In the genomic region with DNA sequence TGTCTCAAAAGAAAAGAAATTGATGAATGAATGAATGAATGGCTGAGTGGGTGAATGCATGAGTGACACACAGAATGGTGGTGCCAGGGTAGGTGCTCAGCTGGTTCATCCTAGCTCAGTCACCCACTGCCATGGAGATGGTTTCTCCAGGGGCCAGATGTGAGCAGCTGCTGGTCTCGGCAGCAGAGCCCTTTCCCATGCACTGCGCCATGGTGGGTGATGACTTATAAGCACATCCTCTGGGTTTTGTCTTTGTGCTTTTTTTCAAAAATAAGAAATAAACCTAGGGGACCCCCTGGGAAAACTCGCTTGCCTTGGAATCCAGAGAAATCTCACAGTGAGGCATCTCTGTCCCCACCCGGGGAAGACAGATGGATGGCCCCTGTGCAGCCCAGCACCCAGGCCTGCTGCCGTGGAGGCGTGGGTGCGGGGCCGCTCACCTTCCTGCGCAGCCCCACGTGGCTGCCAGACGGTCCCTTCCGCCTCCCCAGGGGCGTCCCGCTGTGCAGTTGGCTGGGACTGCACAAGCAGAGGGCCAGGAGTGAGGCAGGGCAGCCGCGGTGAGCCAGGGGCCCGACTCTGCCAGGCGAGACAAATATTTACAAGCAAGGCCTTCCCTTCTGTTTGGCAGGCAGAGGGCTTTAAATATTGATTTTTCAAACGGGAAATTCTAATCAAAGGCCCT, we compare ENCODE assay signal across 15 cellular contexts. TPM values are rescaled to one million over a fixed set of nuclear protein-coding genes. Genes with fewer than 3 reads are reported as not detected.
DNase-seq lines count a peak whose midpoint lies in the region; ATAC-seq and TF ChIP-seq lines count a peak whose summit lies in the region.
"Had no signal": no experiment of that assay in that cellular context is flagged by ENCODE, and none has a peak within 500 bp of the region (broad histone marks: within the 10 kb centered on the region; RNA-seq: fewer than 3 reads in every experiment).

No MANE protein-coding gene starts in this region.

- H3K4me1 Mint-ChIP-seq in Calu3 (ENCODE audit: low read depth, unreplicated experiment) (no peaks in the 10 kb centered on the region), T-cell (no peaks in the 10 kb centered on the region)
- H3K4me1 Mint-ChIP-seq: CD14-positive monocyte, natural killer cell had no signal

- ATAC-seq in right lobe of liver: peak; percentile 95 to 97 (median 96)
- ATAC-seq in T-cell (replicated peaks in 1 of 4): no peak
- ATAC-seq: heart left ventricle, natural killer cell had no signal

- DNase-seq in Calu3 (peak; percentile 38), H7 (peak; percentile 60), NCI-H446 (lab: John Stamatoyannopoulos, UW) (peak; percentile 80 to 94), right lobe of liver (peak; percentile 93 to 95 (median 94)), SK-N-SH (no peak), midbrain (lab: John Stamatoyannopoulos, UW) (no peak), T-cell (no peak)
- DNase-seq: activated CD8-positive, alpha-beta memory T cell treated with anti-CD3 and anti-CD28 coated beads for 24 hours; heart left ventricle; natural killer cell; NCI-H226; stimulated activated naive CD4-positive, alpha-beta T cell treated with Interleukin-2 at 50 U/mL for 16 hours had no signal

- H3K4me1 ChIP-seq in right lobe of liver (peaks cover 0 to 13% (median 7%) of the 10 kb centered on the region in 4 donors), SK-N-SH (ENCODE audit: control insufficient read depth in 1 of 2, insufficient read depth in 2 of 2, low read depth in 1 of 2, low read length in 1 of 2) (no peaks in the 10 kb centered on the region; a peak in 1 of 4 replicates)
- H3K4me1 ChIP-seq: heart left ventricle had no signal

- H3K36me3 Mint-ChIP-seq in Calu3 (ENCODE audit: insufficient read depth, unreplicated experiment) (no peaks in the 10 kb centered on the region), T-cell (no peaks in the 10 kb centered on the region)
- H3K36me3 Mint-ChIP-seq: activated naive CD8-positive, alpha-beta T cell; CD14-positive monocyte; natural killer cell had no signal

- H3K79me2 ChIP-seq in SK-N-SH (ENCODE audit: insufficient read depth): no peaks in the 10 kb centered on the region

- H3K9me3 ChIP-seq in right lobe of liver (no peaks in the 10 kb centered on the region), SK-N-SH (no peaks in the 10 kb centered on the region)
- H3K9me3 ChIP-seq: heart left ventricle had no signal

- H2AFZ ChIP-seq in SK-N-SH (ENCODE audit: low read depth): no peak overlapping the region

- TF ChIP-seq CTCF in Calu3 (IDR thresholded peaks at IDR 0.05; ENCODE audit: unreplicated experiment): no peak
- TF ChIP-seq CTCF in right lobe of liver (IDR thresholded peaks at IDR 0.05): no peak
- TF ChIP-seq CTCF in SK-N-SH (IDR thresholded peaks at IDR 0.05): no peak

- H3K4me3 ChIP-seq in H7 (ENCODE audit: insufficient read depth, low read depth, low read length): no peak overlapping the region
- H3K4me3 ChIP-seq in right lobe of liver: no peak overlapping the region
- no peak overlapping the region for H3K4me3 ChIP-seq in SK-N-SH (ENCODE audit: low read depth in 2 of 2, low read length in 1 of 2)
- H3K4me3 ChIP-seq: heart left ventricle had no signal

- H3K27ac ChIP-seq in right lobe of liver (peak overlapping the region; percentile 63 to 80 (median 76)), SK-N-SH (ENCODE audit: low read depth in 2 of 2, low read length in 1 of 2) (no peak overlapping the region)
- H3K27ac ChIP-seq: epithelial cell of prostate, heart left ventricle had no signal

- no peaks in the 10 kb centered on the region for H4K20me1 ChIP-seq in SK-N-SH (ENCODE audit: insufficient read depth)

- POLR2A ChIA-PET in SK-N-SH (lab: Yijun Ruan, JAX): no interaction called here
- POLR2A ChIA-PET in T-cell (lab: Charles Lee): no interaction called here

- TF ChIP-seq EP300 in SK-N-SH (IDR thresholded peaks at IDR 0.05; ENCODE audit: borderline replicate concordance in 1 of 2, low read depth in 1 of 2, low read length in 1 of 2): no peak

- no peak overlapping the region for H3K27ac Mint-ChIP-seq in Calu3 (ENCODE audit: unreplicated experiment)
- no peak overlapping the region for H3K27ac Mint-ChIP-seq in T-cell
- H3K27ac Mint-ChIP-seq: activated naive CD8-positive, alpha-beta T cell; CD14-positive monocyte; natural killer cell had no signal

- WGBS in right lobe of liver (ENCODE audit: insufficient coverage, low coverage, low lambda C conversion rate, missing lambda C conversion rate): 0% methylated on average over 2 of the region's 19 CpGs
- WGBS in SK-N-SH (ENCODE audit: low lambda C conversion rate): 25% methylated on average over 2 of the region's 19 CpGs

- no peak overlapping the region for H3K9ac ChIP-seq in SK-N-SH

- H3K27me3 ChIP-seq in H7 (ENCODE audit: control insufficient read depth, insufficient read depth, low read length) (no peaks in the 10 kb centered on the region; the same call in 1 of the 2 replicates), right lobe of liver (no peaks in the 10 kb centered on the region), SK-N-SH (ENCODE audit: insufficient read depth) (no peaks in the 10 kb centered on the region)

- H3K4me3 Mint-ChIP-seq in Calu3 (ENCODE audit: low read depth, unreplicated experiment) (no peak overlapping the region), T-cell (no peak overlapping the region)
- H3K4me3 Mint-ChIP-seq: activated naive CD8-positive, alpha-beta T cell; CD14-positive monocyte; natural killer cell had no signal

- CTCF ChIA-PET in Calu3 (lab: Charles Lee): no interaction called here
- CTCF ChIA-PET in SK-N-SH (lab: Yijun Ruan, JAX): interaction anchor here (1.2 kb wide), 1 partner anchor 50 kb away, joined by 3 read pairs; no protein-coding TSS in a partner anchor
- CTCF ChIA-PET in T-cell (lab: Charles Lee): no interaction called here

- no TSS peak for BruUV-seq in Calu3 (replicated peaks; lab: Mats Ljungman, UMichigan)

- no peaks in the 10 kb centered on the region for H3K9me2 ChIP-seq in SK-N-SH

- no peak overlapping the region for H3K4me2 ChIP-seq in SK-N-SH

- H3K27me3 Mint-ChIP-seq in Calu3 (ENCODE audit: unreplicated experiment) (peaks cover 95% of the 10 kb centered on the region), T-cell (peaks cover 19 to 30% of the 10 kb centered on the region in 2 donors)

- no peaks in the 10 kb centered on the region for H3K36me3 ChIP-seq in H7 (replicated peaks; ENCODE audit: control insufficient read depth, insufficient read depth, low read length)
- no peaks in the 10 kb centered on the region for H3K36me3 ChIP-seq in right lobe of liver
- H3K36me3 ChIP-seq in SK-N-SH (replicated peaks in 1 of 2; ENCODE audit: control insufficient read depth in 1 of 2, insufficient read depth in 2 of 2, low read length in 1 of 2): no peaks in the 10 kb centered on the region
- H3K36me3 ChIP-seq: heart left ventricle had no signal

- TF ChIP-seq POLR2A in right lobe of liver (IDR thresholded peaks at IDR 0.05): peak; percentile 57

- intact Hi-C loops in Calu3 (cut with micrococcal nuclease; ENCODE audit: unreplicated experiment) (no loop called here), right lobe of liver (cut with DNase I) (no loop called here)

- no peaks in the 10 kb centered on the region for H3K9me3 Mint-ChIP-seq in Calu3 (ENCODE audit: low read depth, unreplicated experiment)
- H3K9me3 Mint-ChIP-seq in T-cell: no peaks in the 10 kb centered on the region
- H3K9me3 Mint-ChIP-seq: CD14-positive monocyte, natural killer cell had no signal

- no peak for TF ChIP-seq RAD21 in SK-N-SH (IDR thresholded peaks at IDR 0.05; ENCODE audit: low read length)

- no peaks in the 10 kb centered on the region for H3F3A ChIP-seq in SK-N-SH (replicated peaks; ENCODE audit: insufficient read depth)

TF ChIP-seq in SK-N-SH, 30 proteins besides CTCF, POLR2A, EP300 and RAD21:
- TF ChIP-seq JUND (IDR thresholded peaks at IDR 0.05) (no peak), RXRA (IDR thresholded peaks at IDR 0.05; ENCODE audit: borderline replicate concordance, low read depth) (no peak), POLR2AphosphoS5 (IDR thresholded peaks at IDR 0.05; ENCODE audit: low read depth, low read length) (no peak), CHD2 (IDR thresholded peaks at IDR 0.05; ENCODE audit: low read length, partially characterized antibody) (no peak), RCOR1 (IDR thresholded peaks at IDR 0.05; ENCODE audit: low read length) (no peak), TAF1 (IDR thresholded peaks at IDR 0.05; ENCODE audit: borderline replicate concordance, low read depth, low read length) (no peak)

RNA-seq across cellular contexts. Expression of a gene that starts 24.2 kb away (rescaled TPM):
- total RNA-seq in Calu3 (2022): not detected in 2 replicates
- 0.15 and 1.2 TPM in 2 replicates for total RNA-seq in H7 (2014; rRNA removed; shearing (Covaris generic))
- 10 to 100 TPM in 4 of 6 experiments, 1 to 10 TPM in 2; 2.4 to 13.8 (median 11.3) TPM for total RNA-seq in right lobe of liver
- polyA plus RNA-seq in SK-N-SH (2012; rRNA removed): 0.03 and 0.05 TPM in 2 replicates
- 0.01 TPM in 1 of 2 replicates, not detected in the other for polyA plus RNA-seq in SK-N-SH (2012; cell fraction: cytosol; rRNA removed)
- 0.06 and 0.07 TPM in 2 replicates for polyA plus RNA-seq in SK-N-SH (2012; cell fraction: nucleus; rRNA removed)
- total RNA-seq in T-cell: not detected
- total RNA-seq: natural killer cell had no signal
- polyA plus RNA-seq: CD14-positive monocyte, heart left ventricle had no signal

Comparison
In these comparisons a context has a peak if more than half of its experiments do, and no peak if none do; other contexts are left out.
1. DNase-seq: peak in Calu3 (single experiment), H7 (single experiment), NCI-H446 (2 of 2) and right lobe of liver (3 of 3); none in SK-N-SH (single experiment), midbrain (single experiment) and T-cell (0 of 34).
2. ATAC-seq: peak in right lobe of liver (4 of 4); none in T-cell (0 of 4).
3. H3K27ac ChIP-seq: peak in right lobe of liver (3 of 3); none in SK-N-SH (0 of 2).